ENCODE assay signal across 8 cellular contexts in the genomic region with DNA sequence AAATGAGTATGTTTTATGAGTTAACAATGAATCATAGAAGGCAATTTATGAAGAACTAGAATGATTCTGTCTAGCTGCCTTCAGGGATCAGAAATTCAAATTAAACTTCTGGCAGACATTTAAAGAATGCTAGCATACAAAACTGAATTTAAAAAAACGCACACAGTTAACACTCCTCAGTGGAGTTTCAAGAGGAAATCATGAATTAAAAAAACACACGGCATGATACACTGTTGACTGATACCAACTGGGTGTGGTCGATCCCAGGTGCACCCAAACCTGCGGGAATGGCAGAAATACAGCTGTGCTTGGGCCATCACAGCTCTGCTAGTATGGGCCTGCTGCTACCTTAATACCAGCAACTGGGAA.
DNase-seq lines count a peak whose midpoint lies in the region; ATAC-seq and TF ChIP-seq lines count a peak whose summit lies in the region.

No MANE protein-coding gene starts in this region.

- H3K4me3 ChIP-seq in dorsolateral prefrontal cortex (peak overlapping the region in 2 of 59 donors; percentile 5 to 29), trophoblast cell (ENCODE audit: low read depth, low read length) (no peak overlapping the region)

- DNase-seq in ELR (ENCODE audit: low read depth), result peak; percentile 77
- peak; percentile 90 for DNase-seq in NCI-H748 (lab: John Stamatoyannopoulos, UW; ENCODE audit: unreplicated experiment)
- no peak for DNase-seq in dorsolateral prefrontal cortex
- DNase-seq in trophoblast cell, result no peak
- DNase-seq in HK-2 (ENCODE audit: unreplicated experiment), result no peak
- no peak for DNase-seq in NOMO-1 treated with DMSO at 0.1 percent for 48 hours (lab: John Stamatoyannopoulos, UW; ENCODE audit: unreplicated experiment)

- intact Hi-C loops in dorsolateral prefrontal cortex (cut with DNase I), result no loop called here

- H3K18ac ChIP-seq in trophoblast cell (ENCODE audit: low read length), result no peak overlapping the region

- no peak overlapping the region for H3K4me2 ChIP-seq in trophoblast cell (ENCODE audit: low read length)

- no peaks in the 10 kb centered on the region for H3K36me3 ChIP-seq in trophoblast cell (ENCODE audit: control insufficient read depth in 1 of 2, insufficient read depth in 2 of 2, low read length in 2 of 2)

- no peak overlapping the region for H3K4ac ChIP-seq in trophoblast cell (ENCODE audit: low read depth, low read length)

- H4K12ac ChIP-seq in trophoblast cell (ENCODE audit: low read depth, low read length), result no peak overlapping the region

- no peak for TF ChIP-seq CTCF in dorsolateral prefrontal cortex (IDR thresholded peaks at IDR 0.05 in 54 of 56, conservative IDR thresholded peaks at IDR 0.05 in 2 of 56; ENCODE audit: low read depth in 1 of 56, partially characterized antibody in 56 of 56)

- H3K23ac ChIP-seq in trophoblast cell (ENCODE audit: low read length), result no peak overlapping the region

- H2AK5ac ChIP-seq in trophoblast cell (ENCODE audit: low read length), result no peak overlapping the region

- no peaks in the 10 kb centered on the region for H3K79me1 ChIP-seq in trophoblast cell (ENCODE audit: low read length)

- H3K4me1 ChIP-seq in trophoblast cell (ENCODE audit: control insufficient read depth in 1 of 2, insufficient read depth in 2 of 2, low read length in 2 of 2), result no peaks in the 10 kb centered on the region

- H3K9ac ChIP-seq in trophoblast cell (ENCODE audit: low read length), result no peak overlapping the region

- no peaks in the 10 kb centered on the region for H3K79me2 ChIP-seq in trophoblast cell (ENCODE audit: control insufficient read depth, insufficient read depth, low read length, poor library complexity)

- H3K27me3 ChIP-seq in dorsolateral prefrontal cortex (no peaks in the 10 kb centered on the region), trophoblast cell (ENCODE audit: insufficient read depth, low read length) (no peaks in the 10 kb centered on the region)

- no peak overlapping the region for H2BK12ac ChIP-seq in trophoblast cell (ENCODE audit: low read length)

- H3K14ac ChIP-seq in trophoblast cell (ENCODE audit: low read length), result no peak overlapping the region

- H2BK5ac ChIP-seq in trophoblast cell (ENCODE audit: low read depth, low read length, poor library complexity), result no peak overlapping the region

- H4K8ac ChIP-seq in trophoblast cell (ENCODE audit: low read depth, low read length), result no peak overlapping the region

- H2AFZ ChIP-seq in trophoblast cell (ENCODE audit: insufficient read depth, low read length, poor library complexity), result no peak overlapping the region

- ATAC-seq in HG02571 (IDR thresholded peaks at IDR 0.05; ENCODE audit: unreplicated experiment) (no peak), GM19324 (IDR thresholded peaks at IDR 0.05; ENCODE audit: low FRiP score, unreplicated experiment) (no peak)

- WGBS in trophoblast cell (ENCODE audit: extremely low coverage, insufficient coverage, insufficient read length), result no CpG with 5 or more reads among the region's 4 CpGs

- no peak overlapping the region for H4K91ac ChIP-seq in trophoblast cell (ENCODE audit: low read depth, low read length)

- H3K27ac ChIP-seq in dorsolateral prefrontal cortex, result peak overlapping the region in 35 of 59 donors; percentile 0 to 96 (median 44)
- H3K27ac ChIP-seq in trophoblast cell (ENCODE audit: low read depth, low read length), result no peak overlapping the region

- peak overlapping the region; percentile 43 for H2BK120ac ChIP-seq in trophoblast cell (ENCODE audit: insufficient read depth, low read length, poor library complexity)

- no peaks in the 10 kb centered on the region for H3K9me3 ChIP-seq in trophoblast cell (ENCODE audit: insufficient read depth, low read depth, low read length)

Comparison
In these comparisons a context has a peak if more than half of its experiments do, and no peak if none do; other contexts are left out.
1. DNase-seq: peak in ELR (single experiment) and NCI-H748 (single experiment); none in dorsolateral prefrontal cortex (0 of 10), trophoblast cell (0 of 2), HK-2 (single experiment) and NOMO-1 treated with DMSO at 0.1 percent for 48 hours (single experiment).